Comparison of ENCODE assay signal across 8 cellular contexts in genomic region chr22:39240841-39241631, GRCh38. TPM values are rescaled to one million over a fixed set of nuclear protein-coding genes. Genes with fewer than 3 reads are reported as not detected.
DNase-seq lines count a peak whose midpoint lies in the region; ATAC-seq and TF ChIP-seq lines count a peak whose summit lies in the region.

No MANE protein-coding gene starts in this region.

- ATAC-seq in GM21526 (IDR thresholded peaks at IDR 0.05; ENCODE audit: low FRiP score, unreplicated experiment) = no peak
- ATAC-seq in HG02884 (IDR thresholded peaks at IDR 0.05; ENCODE audit: unreplicated experiment) = no peak

- H3K9me3 Mint-ChIP-seq in T-helper 2 cell treated with Interferon-gamma antibody and Interleukin-4, amounts not matched to agents 5 μg/mL and 100 μg/mL, for 36 hours = no peaks in the 10 kb centered on the region
- H3K9me3 Mint-ChIP-seq in endothelial cell (ENCODE audit: unreplicated experiment) (no peaks in the 10 kb centered on the region), nephron progenitor cell (no peaks in the 10 kb centered on the region)

- H3K27me3 Mint-ChIP-seq in T-helper 2 cell treated with Interferon-gamma antibody and Interleukin-4, amounts not matched to agents 5 μg/mL and 100 μg/mL, for 36 hours (ENCODE audit: low read depth) = peaks cover 72% of the 10 kb centered on the region
- peaks cover 33% of the 10 kb centered on the region for H3K27me3 Mint-ChIP-seq in endothelial cell (ENCODE audit: unreplicated experiment)
- H3K27me3 Mint-ChIP-seq in nephron progenitor cell (ENCODE audit: low read depth, poor library complexity) = peaks cover 57% of the 10 kb centered on the region

- no peaks in the 10 kb centered on the region for H3K36me3 Mint-ChIP-seq in T-helper 2 cell treated with Interferon-gamma antibody and Interleukin-4, amounts not matched to agents 5 μg/mL and 100 μg/mL, for 36 hours (ENCODE audit: low read depth)
- peaks cover 19% of the 10 kb centered on the region for H3K36me3 Mint-ChIP-seq in endothelial cell (ENCODE audit: low read depth, unreplicated experiment)
- H3K36me3 Mint-ChIP-seq in nephron progenitor cell (ENCODE audit: low read depth) = no peaks in the 10 kb centered on the region

- H3K27ac Mint-ChIP-seq in T-helper 2 cell treated with Interferon-gamma antibody and Interleukin-4, amounts not matched to agents 5 μg/mL and 100 μg/mL, for 36 hours = peak overlapping the region; percentile 42
- H3K27ac Mint-ChIP-seq in endothelial cell (ENCODE audit: unreplicated experiment) = peak overlapping the region; percentile 84
- H3K27ac Mint-ChIP-seq in nephron progenitor cell = no peak overlapping the region

- TF ChIP-seq CTCF in GM20000 (IDR thresholded peaks at IDR 0.05; ENCODE audit: extremely low read depth, missing control alignments) (no peak), endothelial cell (IDR thresholded peaks at IDR 0.05; ENCODE audit: unreplicated experiment) (no peak), nephron progenitor cell (IDR thresholded peaks at IDR 0.05) (no peak)

- peak overlapping the region; percentile 76 for H3K4me3 Mint-ChIP-seq in T-helper 2 cell treated with Interferon-gamma antibody and Interleukin-4, amounts not matched to agents 5 μg/mL and 100 μg/mL, for 36 hours
- peak overlapping the region; percentile 98 for H3K4me3 Mint-ChIP-seq in endothelial cell (ENCODE audit: unreplicated experiment)
- peak overlapping the region; percentile 86 for H3K4me3 Mint-ChIP-seq in nephron progenitor cell

- DNase-seq in GM20000 (ENCODE audit: low spot score) (peak; percentile 60), endothelial cell (ENCODE audit: low spot score) (no peak), nephron progenitor cell (peak; percentile 43), NCI-H2227 (lab: John Stamatoyannopoulos, UW; ENCODE audit: unreplicated experiment) (no peak), cerebellar nuclear complex (lab: John Stamatoyannopoulos, UW) (no peak)
- DNase-seq in T-helper 2 cell treated with Interferon-gamma antibody and Interleukin-4, amounts not matched to agents 5 μg/mL and 100 μg/mL, for 36 hours (ENCODE audit: low spot score) = peak; percentile 36

- H3K4me1 Mint-ChIP-seq in T-helper 2 cell treated with Interferon-gamma antibody and Interleukin-4, amounts not matched to agents 5 μg/mL and 100 μg/mL, for 36 hours (ENCODE audit: low read depth) = peaks cover 36% of the 10 kb centered on the region
- H3K4me1 Mint-ChIP-seq in endothelial cell (ENCODE audit: unreplicated experiment) = peaks cover 47% of the 10 kb centered on the region
- H3K4me1 Mint-ChIP-seq in nephron progenitor cell = peaks cover 55% of the 10 kb centered on the region

RNA-seq across cellular contexts. Expression of gene PDGFB, which starts 3.7 kb away (rescaled TPM):
- 53.4 TPM for total RNA-seq in endothelial cell (ENCODE audit: unreplicated experiment)

Comparison
In these comparisons a context has a peak if more than half of its experiments do, and no peak if none do; other contexts are left out.
1. DNase-seq: peak in GM20000 (single experiment), T-helper 2 cell treated with Interferon-gamma antibody and Interleukin-4, amounts not matched to agents 5 μg/mL and 100 μg/mL, for 36 hours (single experiment) and nephron progenitor cell (single experiment); none in endothelial cell (single experiment), NCI-H2227 (single experiment) and cerebellar nuclear complex (0 of 2).
2. Peak in every context shown above with its lines, with median percentiles within 50 percentile points of each other: H3K4me3 Mint-ChIP-seq.